1 cellular context compared by ENCODE assay signal in genomic region chr20:35005463-35005961, GRCh38.
TF ChIP-seq lines count a peak whose summit lies in the region.

No MANE protein-coding gene starts in this region.

TF ChIP-seq in K562, 482 proteins besides CTCF, POLR2A, EP300 and RAD21 (continued from another document):
- TF ChIP-seq, protein P1, sequence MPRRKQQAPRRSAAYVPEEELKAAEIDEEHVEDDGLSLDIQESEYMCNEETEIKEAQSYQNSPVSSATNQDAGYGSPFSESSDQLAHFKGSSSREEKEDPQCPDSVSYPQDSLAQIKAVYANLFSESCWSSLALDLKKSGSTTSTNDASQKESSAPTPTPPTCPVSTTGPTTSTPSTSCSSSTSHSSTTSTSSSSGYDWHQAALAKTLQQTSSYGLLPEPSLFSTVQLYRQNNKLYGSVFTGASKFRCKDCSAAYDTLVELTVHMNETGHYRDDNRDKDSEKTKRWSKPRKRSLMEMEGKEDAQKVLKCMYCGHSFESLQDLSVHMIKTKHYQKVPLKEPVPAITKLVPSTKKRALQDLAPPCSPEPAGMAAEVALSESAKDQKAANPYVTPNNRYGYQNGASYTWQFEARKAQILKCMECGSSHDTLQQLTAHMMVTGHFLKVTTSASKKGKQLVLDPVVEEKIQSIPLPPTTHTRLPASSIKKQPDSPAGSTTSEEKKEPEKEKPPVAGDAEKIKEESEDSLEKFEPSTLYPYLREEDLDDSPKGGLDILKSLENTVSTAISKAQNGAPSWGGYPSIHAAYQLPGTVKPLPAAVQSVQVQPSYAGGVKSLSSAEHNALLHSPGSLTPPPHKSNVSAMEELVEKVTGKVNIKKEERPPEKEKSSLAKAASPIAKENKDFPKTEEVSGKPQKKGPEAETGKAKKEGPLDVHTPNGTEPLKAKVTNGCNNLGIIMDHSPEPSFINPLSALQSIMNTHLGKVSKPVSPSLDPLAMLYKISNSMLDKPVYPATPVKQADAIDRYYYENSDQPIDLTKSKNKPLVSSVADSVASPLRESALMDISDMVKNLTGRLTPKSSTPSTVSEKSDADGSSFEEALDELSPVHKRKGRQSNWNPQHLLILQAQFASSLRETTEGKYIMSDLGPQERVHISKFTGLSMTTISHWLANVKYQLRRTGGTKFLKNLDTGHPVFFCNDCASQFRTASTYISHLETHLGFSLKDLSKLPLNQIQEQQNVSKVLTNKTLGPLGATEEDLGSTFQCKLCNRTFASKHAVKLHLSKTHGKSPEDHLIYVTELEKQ (CRISPR knock-in tag; IDR thresholded peaks at IDR 0.05): no peak
- TF ChIP-seq HEY1 (CRISPR knock-in tag; IDR thresholded peaks at IDR 0.05; ENCODE audit: borderline replicate concordance) (no peak), KLF10 (CRISPR knock-in tag; IDR thresholded peaks at IDR 0.05) (no peak), CHAMP1 (IDR thresholded peaks at IDR 0.05) (no peak)
